8 cellular contexts compared by ENCODE assay signal in genomic region chr3:123026551-123027291, GRCh38. TPM values are rescaled to one million over a fixed set of nuclear protein-coding genes. Genes with fewer than 3 reads are reported as not detected.
DNase-seq lines count a peak whose midpoint lies in the region; ATAC-seq and TF ChIP-seq lines count a peak whose summit lies in the region.

No MANE protein-coding gene starts in this region.

- intact Hi-C loops in Right ventricle myocardium superior (cut with DNase I) (loop anchor here (5.0 kb wide), 1 partner anchor 84 kb away; no protein-coding TSS in a partner anchor), posterior cingulate gyrus (cut with DNase I) (loop anchor here (5.0 kb wide), 3 partner anchors 34 to 234 kb away; partner anchors contain the start of gene HSPBAP1)

- no peak for TF ChIP-seq POLR2A in GM18505 (IDR thresholded peaks at IDR 0.05; ENCODE audit: borderline replicate concordance, extremely low read depth, insufficient read depth, insufficient read length)

- ATAC-seq in Right ventricle myocardium superior (ENCODE audit: poor library complexity) (peak; percentile 67), GM18505 (IDR thresholded peaks at IDR 0.05; ENCODE audit: unreplicated experiment) (no peak), GM18519 (IDR thresholded peaks at IDR 0.05; ENCODE audit: low FRiP score, unreplicated experiment) (no peak), GM19351 (IDR thresholded peaks at IDR 0.05; ENCODE audit: unreplicated experiment) (no peak)

- peak; percentile 64 for DNase-seq in activated effector memory CD4-positive, alpha-beta T cell treated with anti-CD3 and anti-CD28 coated beads, Interleukin-2, amount 50 U/mL, for 16 hours
- DNase-seq in activated effector memory CD4-positive, alpha-beta T cell treated with Interleukin-2 at 50 U/mL for 16 hours, result no peak
- DNase-seq in activated T-cell treated with anti-CD3 and anti-CD28 coated beads, Interleukin-2, amount 50 U/mL, for 1 hour, result peak; percentile 33
- DNase-seq in Right ventricle myocardium superior (peak; percentile 57), posterior cingulate gyrus (peak in 9 of 10 donors; percentile 13 to 90 (median 34))

RNA-seq across cellular contexts. Expression of gene SEMA5B, which starts 0.8 kb away (rescaled TPM):
- total RNA-seq in Right ventricle myocardium superior, result 2.1 TPM

RNA-seq across cellular contexts. Expression of gene PDIA5, which starts 40.1 kb away (rescaled TPM):
- total RNA-seq in Right ventricle myocardium superior, result 5.4 TPM
